33 cellular contexts compared by ENCODE assay signal in genomic region chr11:84660257-84660656, GRCh38.
DNase-seq lines count a peak whose midpoint lies in the region; ATAC-seq, FAIRE-seq and TF ChIP-seq lines count a peak whose summit lies in the region.
"Had no signal": no experiment of that assay in that cellular context is flagged by ENCODE, and none has a peak within 500 bp of the region (broad histone marks: within the 10 kb centered on the region; RNA-seq: fewer than 3 reads in every experiment).

No MANE protein-coding gene starts in this region.

- peak; percentile 32 to 76 (median 60) for ATAC-seq in heart left ventricle
- ATAC-seq in left ventricle myocardium superior = peak; percentile 48
- no peak for ATAC-seq in left cardiac atrium
- ATAC-seq: A549; CD8-positive, alpha-beta T cell had no signal

- intact Hi-C loops in heart left ventricle (cut with DNase I) = loop anchor here in 1 of 10 donors (10.0 kb wide), 1 partner anchor 65 kb away; no protein-coding TSS in a partner anchor
- intact Hi-C loops in left ventricle myocardium superior (cut with micrococcal nuclease) = no loop called here
- intact Hi-C loops in left cardiac atrium (cut with DNase I) = no loop called here
- intact Hi-C loops in colonic mucosa (cut with DNase I) = loop anchor here (10.0 kb wide), 1 partner anchor 55 kb away; no protein-coding TSS in a partner anchor

- peaks cover 0 to 3% (median 0%) of the 10 kb centered on the region in 12 donors for H3K9me3 ChIP-seq in heart left ventricle
- H3K9me3 ChIP-seq in right atrium auricular region = no peaks in the 10 kb centered on the region
- H3K9me3 ChIP-seq in colonic mucosa = no peaks in the 10 kb centered on the region
- H3K9me3 ChIP-seq: A549; BE2C; BLaER1; BLaER1 treated with 17β-estradiol and CSF1 and Interleukin-3, amounts not matched to agents 10 nM and 100 nM; Caco-2 had no signal

- no peak overlapping the region for H3K27ac ChIP-seq in heart left ventricle
- no peak overlapping the region for H3K27ac ChIP-seq in right atrium auricular region
- no peak overlapping the region for H3K27ac ChIP-seq in colonic mucosa
- H3K27ac ChIP-seq: 22Rv1; A549; BLaER1; BLaER1 treated with 17β-estradiol and CSF1 and Interleukin-3, amounts not matched to agents 10 nM and 100 nM; C4-2B had no signal

- TF ChIP-seq CTCF in heart left ventricle (IDR thresholded peaks at IDR 0.05) (no peak), right atrium auricular region (IDR thresholded peaks at IDR 0.05) (no peak), colonic mucosa (IDR thresholded peaks at IDR 0.05) (no peak)

- WGBS in heart left ventricle, 4 donors = 54 to 63% (median 60%) methylated on average over 1 of the region's 1 CpG

- FAIRE-seq in HTR-8/SVneo (lab: Jason Lieb, UNC) = peak; percentile 59
- FAIRE-seq: A204.1, A549, D721Med had no signal

- no peak for TF ChIP-seq POLR2A in heart left ventricle (IDR thresholded peaks at IDR 0.05)

- DNase-seq in heart left ventricle (no peak), right atrium auricular region (ENCODE audit: low spot score) (no peak), left ventricle myocardium superior (no peak), left cardiac atrium (no peak), HTR-8/SVneo (ENCODE audit: insufficient read length, low spot score) (no peak), colonic mucosa (no peak)
- DNase-seq: 8988T; ACHN; AML-193; BE2C; C1 segment of cervical spinal cord; Caco-2; Calu3; CD4-positive, alpha-beta memory T cell; CD4-positive, alpha-beta T cell; CD4-positive, CD25-positive, alpha-beta regulatory T cell; CD8-positive, alpha-beta memory T cell; CD8-positive, alpha-beta T cell; COR-L47; DMS 273 treated with DMSO at 0.1 percent for 48 hours; DMS153; DMS53; DMS79; DMS79 treated with DMSO at 0.1 percent for 48 hours; DND-41; EL had no signal

- no peak overlapping the region for H3K9ac ChIP-seq in colonic mucosa (ENCODE audit: low read depth in 2 of 2, low read length in 2 of 2)
- H3K9ac ChIP-seq: BLaER1; BLaER1 treated with 17β-estradiol and CSF1 and Interleukin-3, amounts not matched to agents 10 nM and 100 nM had no signal

- peaks cover 0 to 3% (median 0%) of the 10 kb centered on the region in 12 donors for H3K4me1 ChIP-seq in heart left ventricle
- no peaks in the 10 kb centered on the region for H3K4me1 ChIP-seq in right atrium auricular region
- no peaks in the 10 kb centered on the region for H3K4me1 ChIP-seq in colonic mucosa
- H3K4me1 ChIP-seq: A549; BE2C; BLaER1; BLaER1 treated with 17β-estradiol and CSF1 and Interleukin-3, amounts not matched to agents 10 nM and 100 nM; Caco-2 had no signal

- H3K36me3 ChIP-seq in heart left ventricle = no peaks in the 10 kb centered on the region
- no peaks in the 10 kb centered on the region for H3K36me3 ChIP-seq in right atrium auricular region
- no peaks in the 10 kb centered on the region for H3K36me3 ChIP-seq in colonic mucosa
- H3K36me3 ChIP-seq: BE2C; BLaER1; BLaER1 treated with 17β-estradiol and CSF1 and Interleukin-3, amounts not matched to agents 10 nM and 100 nM had no signal

- no peaks in the 10 kb centered on the region for H3K27me3 ChIP-seq in heart left ventricle
- no peaks in the 10 kb centered on the region for H3K27me3 ChIP-seq in right atrium auricular region
- no peaks in the 10 kb centered on the region for H3K27me3 ChIP-seq in colonic mucosa
- H3K27me3 ChIP-seq: BE2C; BLaER1; BLaER1 treated with 17β-estradiol and CSF1 and Interleukin-3, amounts not matched to agents 10 nM and 100 nM had no signal

- H3K4me3 ChIP-seq in heart left ventricle = no peak overlapping the region
- H3K4me3 ChIP-seq in right atrium auricular region = no peak overlapping the region
- no peak overlapping the region for H3K4me3 ChIP-seq in colonic mucosa
- H3K4me3 ChIP-seq: A549; BLaER1; BLaER1 treated with 17β-estradiol and CSF1 and Interleukin-3, amounts not matched to agents 10 nM and 100 nM had no signal

Comparison
In these comparisons a context has a peak if more than half of its experiments do, and no peak if none do; other contexts are left out.
1. ATAC-seq: peak in heart left ventricle (4 of 4) and left ventricle myocardium superior (single experiment); none in left cardiac atrium (0 of 2).